Comparison of ENCODE assay signal across 1 cellular context in the genomic region with DNA sequence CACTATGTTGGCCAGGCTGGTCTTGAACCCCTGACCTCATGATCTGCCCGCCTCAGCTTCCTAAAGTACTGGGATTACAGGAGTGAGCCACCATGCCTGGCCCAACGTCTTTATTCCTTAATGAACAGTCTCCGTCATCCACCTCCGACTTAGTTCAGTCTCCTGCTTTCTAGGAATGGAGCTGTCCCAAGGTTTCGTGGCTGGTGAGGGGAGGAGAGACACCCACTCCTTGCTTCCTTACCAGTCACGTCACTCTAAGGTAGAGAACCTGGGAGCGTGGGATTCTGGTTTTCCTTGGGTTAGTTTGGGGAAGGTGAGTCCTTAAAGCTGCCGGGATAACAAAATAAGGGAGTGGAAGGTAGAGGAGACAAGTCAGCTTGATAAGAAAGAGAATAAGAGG.
TF ChIP-seq lines count a peak whose summit lies in the region.

No MANE protein-coding gene starts in this region.

TF ChIP-seq in GM23338, 12 proteins besides CTCF, POLR2A, EP300 and RAD21:
- no peak for TF ChIP-seq POLR2AphosphoS5 (IDR thresholded peaks at IDR 0.05; ENCODE audit: low read depth)
- TF ChIP-seq, protein P1, sequence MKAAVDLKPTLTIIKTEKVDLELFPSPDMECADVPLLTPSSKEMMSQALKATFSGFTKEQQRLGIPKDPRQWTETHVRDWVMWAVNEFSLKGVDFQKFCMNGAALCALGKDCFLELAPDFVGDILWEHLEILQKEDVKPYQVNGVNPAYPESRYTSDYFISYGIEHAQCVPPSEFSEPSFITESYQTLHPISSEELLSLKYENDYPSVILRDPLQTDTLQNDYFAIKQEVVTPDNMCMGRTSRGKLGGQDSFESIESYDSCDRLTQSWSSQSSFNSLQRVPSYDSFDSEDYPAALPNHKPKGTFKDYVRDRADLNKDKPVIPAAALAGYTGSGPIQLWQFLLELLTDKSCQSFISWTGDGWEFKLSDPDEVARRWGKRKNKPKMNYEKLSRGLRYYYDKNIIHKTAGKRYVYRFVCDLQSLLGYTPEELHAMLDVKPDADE (IDR thresholded peaks at IDR 0.05): no peak
- no peak for TF ChIP-seq EZH2phosphoT487 (IDR thresholded peaks at IDR 0.05; ENCODE audit: unreplicated experiment)
TF ChIP-seq in GM23338: peak in this region for 0.
